Comparison of ENCODE assay signal across 8 cellular contexts in the genomic region with DNA sequence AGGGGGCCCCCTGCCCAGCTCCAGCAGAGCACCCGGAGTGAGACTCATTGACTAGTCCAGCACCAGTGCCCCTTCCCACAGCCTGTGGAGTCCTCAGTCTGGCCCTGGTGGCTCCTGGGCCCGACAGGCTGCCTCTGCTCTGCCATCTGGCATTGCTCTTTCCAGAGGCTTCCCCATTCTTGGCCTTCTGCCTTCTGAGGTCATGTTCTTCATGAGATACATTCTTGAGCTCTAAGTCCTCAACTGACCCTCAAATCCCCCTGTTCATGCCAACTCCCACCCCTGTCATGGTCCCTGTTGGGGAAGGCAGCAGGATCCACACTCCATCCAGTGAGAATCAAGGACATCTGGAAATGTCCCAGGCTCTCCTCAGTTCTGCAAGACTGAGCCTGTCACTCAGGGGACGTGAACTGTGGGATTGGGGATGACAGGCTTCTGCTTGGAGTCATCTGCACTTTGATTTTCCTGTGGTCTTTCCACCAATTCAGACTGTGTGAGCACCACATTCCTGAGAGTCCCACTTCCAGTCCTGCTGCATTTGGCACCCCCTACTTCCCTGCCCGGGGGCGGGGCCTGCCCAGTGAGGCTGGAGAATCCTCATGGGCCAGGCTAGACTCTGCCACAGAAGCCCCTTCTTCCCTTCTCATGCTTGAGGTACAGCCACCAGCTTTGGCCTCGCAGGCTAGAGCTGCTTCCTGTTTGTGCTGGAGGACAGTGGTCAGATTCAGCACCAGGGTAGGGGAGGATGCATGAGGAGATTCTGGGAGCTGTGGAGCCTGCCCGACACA. TPM values are rescaled to one million over a fixed set of nuclear protein-coding genes. Genes with fewer than 3 reads are reported as not detected.
DNase-seq lines count a peak whose midpoint lies in the region; ATAC-seq and TF ChIP-seq lines count a peak whose summit lies in the region.

No MANE protein-coding gene starts in this region.

- H4K20me1 ChIP-seq in BLaER1, result peaks cover 17% of the 10 kb centered on the region

- no peaks in the 10 kb centered on the region for H3K36me3 Mint-ChIP-seq in HFFc6 (ENCODE audit: low read depth)
- peaks cover 0 to 55% (median 8%) of the 10 kb centered on the region in 3 donors for H3K36me3 Mint-ChIP-seq in naive thymus-derived CD8-positive, alpha-beta T cell

- H3K4me1 Mint-ChIP-seq in HFFc6 (ENCODE audit: low read depth), result peaks cover 33% of the 10 kb centered on the region
- peaks cover 16 to 65% (median 58%) of the 10 kb centered on the region in 4 donors for H3K4me1 Mint-ChIP-seq in naive thymus-derived CD8-positive, alpha-beta T cell

- POLR2A ChIA-PET in naive thymus-derived CD8-positive, alpha-beta T cell (lab: Charles Lee), result interaction anchor here (0.8 to 4.5 kb wide), 6 partner anchors 20 to 54 kb away, joined by 3 to 58 read pairs (median 10); partner anchors contain the start of gene UBB

- TF ChIP-seq CTCF in HFFc6 (IDR thresholded peaks at IDR 0.05), result no peak
- no peak for TF ChIP-seq CTCF in omental fat pad (IDR thresholded peaks at IDR 0.05)

- H3K27me3 Mint-ChIP-seq in HFFc6 (ENCODE audit: insufficient read depth), result no peaks in the 10 kb centered on the region
- no peaks in the 10 kb centered on the region for H3K27me3 Mint-ChIP-seq in naive thymus-derived CD8-positive, alpha-beta T cell

- H3K36me3 ChIP-seq in BLaER1, result peaks cover 20% of the 10 kb centered on the region

- H3K27me3 ChIP-seq in BLaER1, result no peaks in the 10 kb centered on the region

- H3K27ac Mint-ChIP-seq in HFFc6, result peak overlapping the region; percentile 92
- peak overlapping the region in 9 of 10 donors; percentile 83 to 100 (median 98) for H3K27ac Mint-ChIP-seq in naive thymus-derived CD8-positive, alpha-beta T cell

- H3K4me1 ChIP-seq in BLaER1, result peaks cover 61% of the 10 kb centered on the region

- H3K9me3 Mint-ChIP-seq in HFFc6, result no peaks in the 10 kb centered on the region
- no peaks in the 10 kb centered on the region for H3K9me3 Mint-ChIP-seq in naive thymus-derived CD8-positive, alpha-beta T cell

- H3K4me3 ChIP-seq in BLaER1, result 0 out of 2 replicates have a peak overlapping the region, but pooled peaks have one; percentile 73

- H3K9ac ChIP-seq in BLaER1, result 0 out of 2 replicates have a peak overlapping the region, but pooled peaks have one; percentile 20

- peak overlapping the region; percentile 19 for H3K4me3 Mint-ChIP-seq in HFFc6
- H3K4me3 Mint-ChIP-seq in naive thymus-derived CD8-positive, alpha-beta T cell, result peak overlapping the region in 8 of 10 donors; percentile 11 to 93 (median 38)

- ATAC-seq in naive thymus-derived CD8-positive, alpha-beta T cell, result no peak
- no peak for ATAC-seq in omental fat pad (ENCODE audit: low FRiP score)

- DNase-seq in HFFc6, result no peak
- peak; percentile 75 for DNase-seq in astrocyte of the hippocampus (ENCODE audit: low read depth, low spot score)
- no peak for DNase-seq in naive thymus-derived CD8-positive, alpha-beta T cell
- DNase-seq in omental fat pad (ENCODE audit: low spot score), result no peak
- no peak for DNase-seq in NCI-H2196 (lab: John Stamatoyannopoulos, UW; ENCODE audit: unreplicated experiment)
- DNase-seq in effector CD4-positive, alpha-beta T cell, result no peak
- DNase-seq in activated gamma-delta T cell treated with Interleukin-2 at 50 U/mL for 16 hours, result no peak

- peak overlapping the region; percentile 90 for H3K27ac ChIP-seq in BLaER1

- peak overlapping the region; percentile 99 for H3K4me2 ChIP-seq in BLaER1

- no peaks in the 10 kb centered on the region for H3K9me3 ChIP-seq in BLaER1

RNA-seq across cellular contexts. Expression of gene TRPV2, which starts 2.7 kb away (rescaled TPM):
- 10 to 100 TPM in 4 of 6 experiments, 1 to 10 TPM in 2; 2.9 to 19.5 (median 18.1) TPM for total RNA-seq in HFFc6 (2021; fragmentation: NEBNext Ultra II Directional; extraction: Animal tissue kit (Norgen Biotek cat#: 25700))
- total RNA-seq in naive thymus-derived CD8-positive, alpha-beta T cell, result 10 to 100 TPM; 60.9 to 65.0 TPM
- 100 to 1,000 TPM in 1 of 3 donors, 10 to 100 TPM in 2; 87.0 to 109 (median 90.6) TPM for polyA plus RNA-seq in naive thymus-derived CD8-positive, alpha-beta T cell
- 10 to 100 TPM; 12.1 to 47.6 (median 28.9) TPM for total RNA-seq in omental fat pad

RNA-seq across cellular contexts. Expression of gene UBB, which starts 37.2 kb away (rescaled TPM):
- 1,000 to 10,000 TPM; 1,553 to 1,785 (median 1,678) TPM for total RNA-seq in HFFc6 (2021; fragmentation: NEBNext Ultra II Directional; extraction: Animal tissue kit (Norgen Biotek cat#: 25700))
- total RNA-seq in naive thymus-derived CD8-positive, alpha-beta T cell, result 100 to 1,000 TPM; 724 to 751 TPM
- 1,000 to 10,000 TPM; 1,803 to 2,753 (median 2,352) TPM for polyA plus RNA-seq in naive thymus-derived CD8-positive, alpha-beta T cell
- total RNA-seq in omental fat pad, result 1,000 to 10,000 TPM in 1 of 4 donors, 100 to 1,000 TPM in 3; 679 to 1,195 (median 826) TPM
